In genomic region chr1:156645666-156646065, GRCh38 we compare ENCODE assay signal across 31 cellular contexts. TPM values are rescaled to one million over a fixed set of nuclear protein-coding genes. Genes with fewer than 3 reads are reported as not detected.
"Had no signal": no experiment of that assay in that cellular context is flagged by ENCODE, and none has a peak within 500 bp of the region (broad histone marks: within the 10 kb centered on the region; RNA-seq: fewer than 3 reads in every experiment).

No MANE protein-coding gene starts in this region.

- H3K36me3 Mint-ChIP-seq: activated naive CD8-positive, alpha-beta T cell treated with anti-CD3 and anti-CD28 coated beads, Interleukin-2, amount 10 ng/mL, durations not matched to agents 7 days and 5 days; T-cell had no signal

- H3K27ac Mint-ChIP-seq: activated CD4-positive, alpha-beta memory T cell treated with anti-CD3 and anti-CD28 coated beads, Interleukin-2, amount 10 ng/mL, durations not matched to agents 7 days and 5 days; activated CD4-positive, alpha-beta T cell treated with anti-CD3 and anti-CD28 coated beads for 36 hours; activated T-cell treated with anti-CD3 and anti-CD28 coated beads, Interleukin-2, amount 50 U/mL, for 72 hours; activated T-helper 2 cell treated with anti-CD3 and anti-CD28 coated beads, Interferon-gamma antibody, Interleukin-2, Interleukin-4, amounts not matched to agents 10 μg/mL and 5 μg/mL and 100 μg/mL, durations not matched to agents 14 hours and 24 hours and 36 hours; T-cell had no signal

- H3K36me3 ChIP-seq: adrenal gland had no signal

- DNase-seq: activated CD4-positive, alpha-beta memory T cell treated with anti-CD3 and anti-CD28 coated beads, Interleukin-2, amount 10 ng/mL, durations not matched to agents 7 days and 5 days; activated CD4-positive, alpha-beta T cell treated with anti-CD3 and anti-CD28 coated beads for 36 hours; activated CD4-positive, alpha-beta T cell treated with anti-CD3 and anti-CD28 coated beads, Interleukin-2, amount 50 U/mL, for 1 hour; activated CD8-positive, alpha-beta memory T cell treated with anti-CD3 and anti-CD28 coated beads, Interleukin-2, amount 50 U/mL, for 4 hours; activated gamma-delta T cell treated with Interleukin-2 at 50 U/mL for 16 hours; activated naive CD4-positive, alpha-beta T cell treated with anti-CD3 and anti-CD28 coated beads, Interleukin-2, amount 50 U/mL, for 16 hours; activated T-cell treated with anti-CD3 and anti-CD28 coated beads, Interleukin-2, amount 50 U/mL, for 72 hours; adrenal gland; central memory CD4-positive, alpha-beta T cell; Karpas-422; MM.1S; NCI-H1105; NCI-H1436; NCI-H1694 treated with DMSO at 0.1 percent for 48 hours; NCI-H2029 treated with DMSO at 0.1 percent for 48 hours; NCI-H345; NCI-H510A; NCI-H69; NK-92 treated with Interleukin-12 subunit alpha and Interleukin-12 subunit beta, amount 100 ng/mL, for 24 hours; OCI-M1; RPMI8226; T-cell had no signal

- H3K9me3 Mint-ChIP-seq: activated CD4-positive, alpha-beta memory T cell treated with anti-CD3 and anti-CD28 coated beads, Interleukin-2, amount 10 ng/mL, durations not matched to agents 7 days and 5 days; activated naive CD8-positive, alpha-beta T cell treated with anti-CD3 and anti-CD28 coated beads, Interleukin-2, amount 10 ng/mL, durations not matched to agents 7 days and 5 days; activated T-cell treated with anti-CD3 and anti-CD28 coated beads, Interleukin-2, amount 50 U/mL, for 72 hours; activated T-helper 2 cell treated with anti-CD3 and anti-CD28 coated beads, Interferon-gamma antibody, Interleukin-2, Interleukin-4, amounts not matched to agents 10 μg/mL and 5 μg/mL and 100 μg/mL, durations not matched to agents 14 hours and 24 hours and 36 hours; T-cell had no signal

- H3K4me3 ChIP-seq: adrenal gland, SK-N-MC had no signal

- ATAC-seq: activated CD4-positive, alpha-beta T cell treated with anti-CD3 and anti-CD28 coated beads for 36 hours; activated T-cell treated with anti-CD3 and anti-CD28 coated beads, Interleukin-2, amount 50 U/mL, for 72 hours; Panc1; Right ventricle myocardium inferior; T-cell had no signal

- H3K27ac ChIP-seq: adrenal gland, SK-N-MC, VCaP had no signal

- H3K9me3 ChIP-seq: adrenal gland had no signal

- H3K4me3 Mint-ChIP-seq: activated CD4-positive, alpha-beta memory T cell treated with anti-CD3 and anti-CD28 coated beads, Interleukin-2, amount 10 ng/mL, durations not matched to agents 7 days and 5 days; activated CD4-positive, alpha-beta T cell treated with anti-CD3 and anti-CD28 coated beads for 36 hours; activated naive CD8-positive, alpha-beta T cell treated with anti-CD3 and anti-CD28 coated beads, Interleukin-2, amount 10 ng/mL, durations not matched to agents 7 days and 5 days; activated T-cell treated with anti-CD3 and anti-CD28 coated beads, Interleukin-2, amount 50 U/mL, for 72 hours; T-cell had no signal

RNA-seq across cellular contexts. Expression of gene BCAN, which starts 3.7 kb away (rescaled TPM):
- total RNA-seq: activated CD4-positive, alpha-beta memory T cell treated with anti-CD3 and anti-CD28 coated beads, Interleukin-2, amount 10 ng/mL, durations not matched to agents 7 days and 5 days; activated CD4-positive, alpha-beta T cell treated with anti-CD3 and anti-CD28 coated beads for 36 hours; activated CD8-positive, alpha-beta memory T cell treated with anti-CD3 and anti-CD28 coated beads for 36 hours; activated naive CD8-positive, alpha-beta T cell treated with anti-CD3 and anti-CD28 coated beads, Interleukin-2, amount 10 ng/mL, durations not matched to agents 7 days and 5 days; activated T-helper 2 cell treated with anti-CD3 and anti-CD28 coated beads, Interferon-gamma antibody, Interleukin-2, Interleukin-4, amounts not matched to agents 10 μg/mL and 5 μg/mL and 100 μg/mL, durations not matched to agents 14 hours and 24 hours and 36 hours; bronchial epithelial cell; T-cell; T-helper 2 cell treated with Interferon-gamma antibody and Interleukin-4, amounts not matched to agents 100 ng/mL and 5 ng/mL, for 36 hours had no signal

RNA-seq across cellular contexts. Expression of gene HAPLN2, which starts 26.5 kb away (rescaled TPM):
- total RNA-seq: activated CD4-positive, alpha-beta memory T cell treated with anti-CD3 and anti-CD28 coated beads, Interleukin-2, amount 10 ng/mL, durations not matched to agents 7 days and 5 days; activated CD8-positive, alpha-beta memory T cell treated with anti-CD3 and anti-CD28 coated beads for 36 hours; activated T-helper 2 cell treated with anti-CD3 and anti-CD28 coated beads, Interferon-gamma antibody, Interleukin-2, Interleukin-4, amounts not matched to agents 10 μg/mL and 5 μg/mL and 100 μg/mL, durations not matched to agents 14 hours and 24 hours and 36 hours; T-helper 2 cell treated with Interferon-gamma antibody and Interleukin-4, amounts not matched to agents 100 ng/mL and 5 ng/mL, for 36 hours had no signal

RNA-seq across cellular contexts. Expression of gene NES, which starts 31.5 kb away (rescaled TPM):
- total RNA-seq: activated CD4-positive, alpha-beta memory T cell treated with anti-CD3 and anti-CD28 coated beads, Interleukin-2, amount 10 ng/mL, durations not matched to agents 7 days and 5 days; activated CD8-positive, alpha-beta memory T cell treated with anti-CD3 and anti-CD28 coated beads for 36 hours; activated naive CD8-positive, alpha-beta T cell treated with anti-CD3 and anti-CD28 coated beads, Interleukin-2, amount 10 ng/mL, durations not matched to agents 7 days and 5 days; activated T-helper 2 cell treated with anti-CD3 and anti-CD28 coated beads, Interferon-gamma antibody, Interleukin-2, Interleukin-4, amounts not matched to agents 10 μg/mL and 5 μg/mL and 100 μg/mL, durations not matched to agents 14 hours and 24 hours and 36 hours; T-helper 2 cell treated with Interferon-gamma antibody and Interleukin-4, amounts not matched to agents 100 ng/mL and 5 ng/mL, for 36 hours had no signal
